Comparison of ENCODE assay signal across 1 cellular context in the genomic region with DNA sequence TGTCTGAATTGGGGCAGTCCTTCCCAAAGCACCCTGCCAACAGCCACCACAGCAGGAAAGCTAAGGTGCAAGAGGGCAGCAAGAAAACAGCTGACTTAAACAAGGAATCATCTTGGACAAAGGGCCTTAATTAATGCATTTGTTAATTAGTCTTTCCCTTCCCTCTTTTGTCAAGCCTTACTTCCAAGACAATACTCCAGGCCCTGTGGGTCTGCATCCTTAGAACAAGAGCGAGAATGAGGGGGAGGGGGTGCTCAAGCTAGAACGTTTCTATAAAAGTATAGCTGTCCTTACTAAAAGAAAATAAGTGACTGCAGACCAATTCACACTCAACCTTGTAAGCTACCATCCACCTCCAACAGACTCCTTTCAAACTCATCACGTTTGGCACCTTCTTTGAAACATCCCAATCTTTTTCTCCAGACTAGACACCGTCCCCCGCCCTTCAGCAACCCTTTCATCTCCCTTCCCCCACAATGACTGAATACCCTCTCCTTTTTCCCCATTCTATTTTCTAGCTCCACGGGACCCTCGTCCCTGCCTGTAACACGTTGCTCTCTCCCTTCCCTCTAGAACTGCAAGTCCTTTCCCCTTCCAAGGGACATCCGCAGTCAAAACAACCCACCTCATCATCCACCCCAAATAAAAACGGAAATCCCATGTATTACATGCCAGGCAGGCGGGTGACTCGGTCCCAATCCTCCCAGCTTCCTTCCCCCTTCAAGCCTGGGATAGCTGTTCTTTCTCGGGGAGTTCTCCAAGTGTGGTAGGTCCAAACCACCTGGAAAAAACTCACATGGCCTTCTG.
TF ChIP-seq lines count a peak whose summit lies in the region.

No MANE protein-coding gene starts in this region.

TF ChIP-seq in SK-N-SH, 30 proteins besides CTCF, POLR2A, EP300 and RAD21 (continued from another document):
- TF ChIP-seq, protein P1, sequence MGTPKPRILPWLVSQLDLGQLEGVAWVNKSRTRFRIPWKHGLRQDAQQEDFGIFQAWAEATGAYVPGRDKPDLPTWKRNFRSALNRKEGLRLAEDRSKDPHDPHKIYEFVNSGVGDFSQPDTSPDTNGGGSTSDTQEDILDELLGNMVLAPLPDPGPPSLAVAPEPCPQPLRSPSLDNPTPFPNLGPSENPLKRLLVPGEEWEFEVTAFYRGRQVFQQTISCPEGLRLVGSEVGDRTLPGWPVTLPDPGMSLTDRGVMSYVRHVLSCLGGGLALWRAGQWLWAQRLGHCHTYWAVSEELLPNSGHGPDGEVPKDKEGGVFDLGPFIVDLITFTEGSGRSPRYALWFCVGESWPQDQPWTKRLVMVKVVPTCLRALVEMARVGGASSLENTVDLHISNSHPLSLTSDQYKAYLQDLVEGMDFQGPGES (IDR thresholded peaks at IDR 0.05; ENCODE audit: low read depth, low read length): no peak
- TF ChIP-seq, protein P2, sequence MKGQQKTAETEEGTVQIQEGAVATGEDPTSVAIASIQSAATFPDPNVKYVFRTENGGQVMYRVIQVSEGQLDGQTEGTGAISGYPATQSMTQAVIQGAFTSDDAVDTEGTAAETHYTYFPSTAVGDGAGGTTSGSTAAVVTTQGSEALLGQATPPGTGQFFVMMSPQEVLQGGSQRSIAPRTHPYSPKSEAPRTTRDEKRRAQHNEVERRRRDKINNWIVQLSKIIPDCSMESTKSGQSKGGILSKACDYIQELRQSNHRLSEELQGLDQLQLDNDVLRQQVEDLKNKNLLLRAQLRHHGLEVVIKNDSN (IDR thresholded peaks at IDR 0.05; ENCODE audit: borderline replicate concordance, low read depth): no peak
- TF ChIP-seq JUND (IDR thresholded peaks at IDR 0.05) (no peak), RXRA (IDR thresholded peaks at IDR 0.05; ENCODE audit: borderline replicate concordance, low read depth) (no peak), SIN3A (IDR thresholded peaks at IDR 0.05; ENCODE audit: borderline replicate concordance, low read depth, low read length) (no peak), MXI1 (IDR thresholded peaks at IDR 0.05; ENCODE audit: low read depth, low read length) (no peak), GABPA (IDR thresholded peaks at IDR 0.05; ENCODE audit: low read depth) (no peak), POLR2AphosphoS5 (IDR thresholded peaks at IDR 0.05; ENCODE audit: low read depth, low read length) (no peak), SMC3 (IDR thresholded peaks at IDR 0.05; ENCODE audit: low read depth, low read length) (no peak), FOXJ3 (CRISPR knock-in tag; IDR thresholded peaks at IDR 0.05) (no peak), TCF12 (IDR thresholded peaks at IDR 0.05) (no peak)
- TF ChIP-seq, protein P3, sequence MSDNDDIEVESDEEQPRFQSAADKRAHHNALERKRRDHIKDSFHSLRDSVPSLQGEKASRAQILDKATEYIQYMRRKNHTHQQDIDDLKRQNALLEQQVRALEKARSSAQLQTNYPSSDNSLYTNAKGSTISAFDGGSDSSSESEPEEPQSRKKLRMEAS (IDR thresholded peaks at IDR 0.05; ENCODE audit: low read depth): no peak
